ENCODE assay signal across 28 cellular contexts in genomic region chrX:114451397-114451796, GRCh38.
"Had no signal": no experiment of that assay in that cellular context is flagged by ENCODE, and none has a peak within 500 bp of the region (broad histone marks: within the 10 kb centered on the region; RNA-seq: fewer than 3 reads in every experiment).

No MANE protein-coding gene starts in this region.

- H3K27ac ChIP-seq: left ventricle myocardium inferior, ovary, right atrium auricular region, skin epidermis, stomach, testis, thyroid gland, transverse colon, upper lobe of left lung, vagina had no signal

- H3K27me3 Mint-ChIP-seq: naive B cell; progenitor cell of endocrine pancreas; stimulated activated naive B cell treated with anti-CD40 and anti-IgM and Interleukin-4, amounts not matched to agents 10 μg/mL and 1 μg/mL and 100 μg/mL, for 72 hours had no signal

- H3K4me1 Mint-ChIP-seq: immature natural killer cell; naive B cell; natural killer cell; nephron progenitor cell; stimulated activated naive B cell treated with anti-CD40 and anti-IgM and Interleukin-4, amounts not matched to agents 10 μg/mL and 1 μg/mL and 100 μg/mL, for 72 hours had no signal

- H3K27ac Mint-ChIP-seq: immature natural killer cell; mesothelial cell of epicardium; naive B cell; natural killer cell; nephron progenitor cell; progenitor cell of endocrine pancreas; stimulated activated naive B cell treated with anti-CD40 and anti-IgM and Interleukin-4, amounts not matched to agents 10 μg/mL and 1 μg/mL and 100 μg/mL, for 72 hours had no signal

- H3K4me3 Mint-ChIP-seq: immature natural killer cell; mesothelial cell of epicardium; naive B cell; natural killer cell; nephron progenitor cell; stimulated activated naive B cell treated with anti-CD40 and anti-IgM and Interleukin-4, amounts not matched to agents 10 μg/mL and 1 μg/mL and 100 μg/mL, for 72 hours had no signal

- H3K36me3 ChIP-seq: left ventricle myocardium inferior, ovary, right atrium auricular region, stomach, thyroid gland, transverse colon, upper lobe of left lung, vagina had no signal

- H3K4me1 ChIP-seq: left ventricle myocardium inferior, right atrium auricular region, stomach, testis, thyroid gland, transverse colon, upper lobe of left lung, vagina had no signal

- FAIRE-seq: islet of Langerhans, kidney had no signal

- H3K4me3 ChIP-seq: left ventricle myocardium inferior, lung, ovary, right atrium auricular region, skin epidermis, stomach, testis, thyroid gland, transverse colon, upper lobe of left lung, vagina had no signal

- H3K9me3 ChIP-seq: left ventricle myocardium inferior, ovary, right atrium auricular region, stomach, testis, thyroid gland, transverse colon, upper lobe of left lung, vagina had no signal

- H3K27me3 ChIP-seq: ovary, testis, thyroid gland, transverse colon, upper lobe of left lung, vagina had no signal

- H3K9me3 Mint-ChIP-seq: naive B cell; nephron progenitor cell; stimulated activated naive B cell treated with anti-CD40 and anti-IgM and Interleukin-4, amounts not matched to agents 10 μg/mL and 1 μg/mL and 100 μg/mL, for 72 hours had no signal

- DNase-seq: hippocampal formation; immature natural killer cell; kidney; left ventricle myocardium inferior; mesendoderm; naive B cell; natural killer cell; nephron progenitor cell; ovary; stimulated activated CD4-positive, alpha-beta T cell treated with anti-CD3 and anti-CD28 coated beads, Interleukin-12 subunit alpha, Interleukin-12 subunit beta, amount 100 ng/mL, for 4 hours; stimulated activated CD4-positive, alpha-beta T cell treated with anti-CD3 and anti-CD28 coated beads, Interleukin-15, amount 100 ng/mL, for 24 hours; stimulated activated CD4-positive, alpha-beta T cell treated with anti-CD3 and anti-CD28 coated beads, Interleukin-2, amount 100 ng/mL, for 24 hours; stimulated activated CD4-positive, alpha-beta T cell treated with anti-CD3 and anti-CD28 coated beads, Interleukin-4, amount 100 ng/mL, for 1 hour; stimulated activated naive B cell treated with anti-CD40 and anti-IgM and Interleukin-4, amounts not matched to agents 10 μg/mL and 1 μg/mL and 100 μg/mL, for 72 hours; stimulated activated naive CD8-positive, alpha-beta T cell treated with anti-CD3 and anti-CD28 coated beads, Interleukin-15, Interleukin-2, amounts not matched to agents 100 U/mL and 50 U/mL, for 24 hours; stomach; testis; thyroid gland; transverse colon; upper lobe of left lung had no signal

- ATAC-seq: natural killer cell; sciatic nerve; stimulated activated naive B cell treated with anti-CD40 and anti-IgM and Interleukin-4, amounts not matched to agents 10 μg/mL and 1 μg/mL and 100 μg/mL, for 72 hours; stimulated activated naive CD8-positive, alpha-beta T cell treated with anti-CD3 and anti-CD28 coated beads, Interleukin-15, Interleukin-2, amounts not matched to agents 100 U/mL and 50 U/mL, for 24 hours had no signal

- H3K36me3 Mint-ChIP-seq: immature natural killer cell; mesothelial cell of epicardium; naive B cell; natural killer cell; stimulated activated naive B cell treated with anti-CD40 and anti-IgM and Interleukin-4, amounts not matched to agents 10 μg/mL and 1 μg/mL and 100 μg/mL, for 72 hours had no signal
